15 cellular contexts compared by ENCODE assay signal in the genomic region with DNA sequence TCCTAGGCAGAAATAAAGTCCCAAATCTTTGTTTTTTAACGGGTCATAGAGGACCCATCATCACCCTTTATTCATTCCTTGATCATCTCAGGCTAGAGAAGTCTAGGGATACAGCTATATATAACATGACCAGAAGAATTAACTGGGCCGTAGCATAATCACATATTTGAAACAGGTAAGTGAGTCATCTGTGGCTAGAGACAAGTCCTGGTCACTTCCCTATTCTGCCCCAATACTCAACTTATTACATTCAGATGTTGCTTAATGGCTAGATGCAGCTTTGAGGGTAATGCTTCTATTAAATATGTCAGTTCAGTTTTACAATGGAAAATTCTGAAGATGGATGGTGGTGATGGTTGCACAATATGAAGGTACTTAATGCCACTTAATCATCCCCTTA. TPM values are rescaled to one million over a fixed set of nuclear protein-coding genes. Genes with fewer than 3 reads are reported as not detected.
DNase-seq lines count a peak whose midpoint lies in the region; ATAC-seq, FAIRE-seq and TF ChIP-seq lines count a peak whose summit lies in the region.
"Had no signal": no experiment of that assay in that cellular context is flagged by ENCODE, and none has a peak within 500 bp of the region (broad histone marks: within the 10 kb centered on the region; RNA-seq: fewer than 3 reads in every experiment).

No MANE protein-coding gene starts in this region.

- no peaks in the 10 kb centered on the region for H4K20me1 ChIP-seq in GM12878 (ENCODE audit: control insufficient read depth, insufficient read depth)

- POLR2A ChIA-PET in GM12878 (lab: Charles Lee): no interaction called here

- in situ Hi-C loops in GM12878 (cut with MboI): loop anchor here (5.0 kb wide), 1 partner anchor 102 kb away; a partner anchor contains a TSS

- RAD21 ChIA-PET in GM12878 (lab: Charles Lee; ENCODE audit: unreplicated experiment): no interaction called here

- no peak for TF ChIP-seq RAD21 in GM12878 (IDR thresholded peaks at IDR 0.05; ENCODE audit: insufficient read depth, low read depth, low read length)

- BruUV-seq in GM12878 (replicated peaks; lab: Mats Ljungman, UMichigan): no TSS peak

- no peak for FAIRE-seq in GM12878 (lab: Jason Lieb, UNC)

- H3K27me3 ChIP-seq in GM12878 (replicated peaks in 1 of 2; ENCODE audit: control insufficient read depth in 2 of 2, insufficient read depth in 2 of 2, low read length in 1 of 2) (no peaks in the 10 kb centered on the region), heart right ventricle (no peaks in the 10 kb centered on the region)

- H3K79me2 ChIP-seq in GM12878 (ENCODE audit: control insufficient read depth, insufficient read depth, low read length): no peaks in the 10 kb centered on the region

- TF ChIP-seq CTCF in GM12878 (IDR thresholded peaks at IDR 0.05 in 2 of 3, conservative IDR thresholded peaks at IDR 0.05 in 1 of 3; ENCODE audit: control insufficient read depth in 2 of 3, extremely low read depth in 1 of 3, insufficient read depth in 1 of 3, low read depth in 3 of 3, low read length in 3 of 3) (no peak), heart right ventricle (IDR thresholded peaks at IDR 0.05) (no peak)

- H3K4me2 ChIP-seq in GM12878 (ENCODE audit: control insufficient read depth, insufficient read depth): no peak overlapping the region

- H3K9me3 ChIP-seq in GM12878 (replicated peaks; ENCODE audit: control insufficient read depth, insufficient read depth, low read length) (no peaks in the 10 kb centered on the region), heart right ventricle (no peaks in the 10 kb centered on the region)

- H3K36me3 ChIP-seq in GM12878 (ENCODE audit: control insufficient read depth in 2 of 2, insufficient read depth in 2 of 2, low read length in 1 of 2) (peaks cover 0 to 1% of the 10 kb centered on the region in 2 experiments; a peak in 1 of 4 replicates), heart right ventricle (peaks cover 0 to 2% (median 0%) of the 10 kb centered on the region in 9 donors)

- H2AFZ ChIP-seq in GM12878 (ENCODE audit: control insufficient read depth, low read depth, low read length): no peak overlapping the region

- no peak for DNase-seq in GM12878 (ENCODE audit: low read depth, low spot score)
- DNase-seq in heart right ventricle: no peak
- no peak for DNase-seq in T-helper 2 cell
- DNase-seq in activated gamma-delta T cell (lab: John Stamatoyannopoulos, UW): no peak
- DNase-seq in DMS 273 (lab: John Stamatoyannopoulos, UW; ENCODE audit: unreplicated experiment): no peak
- DNase-seq: activated B cell treated with CpG ODN at 0.5 μM for 24 hours; CD8-positive, alpha-beta memory T cell; immature natural killer cell; naive thymus-derived CD4-positive, alpha-beta T cell; NCI-H1436 treated with DMSO at 0.1 percent for 48 hours; stimulated activated CD8-positive, alpha-beta memory T cell treated with anti-CD3 and anti-CD28 coated beads, Interleukin-4, amount 100 ng/mL, for 48 hours had no signal

- H3K4me3 ChIP-seq in GM12878: no peak overlapping the region
- H3K4me3 ChIP-seq in heart right ventricle: no peak overlapping the region
- H3K4me3 ChIP-seq: skin epidermis had no signal

- no peak overlapping the region for H3K9ac ChIP-seq in GM12878 (ENCODE audit: control insufficient read depth, insufficient read depth, low read length)

- no peak for TF ChIP-seq POLR2A in GM12878 (IDR thresholded peaks at IDR 0.05; ENCODE audit: low read depth, low read length)

- intact Hi-C loops in GM12878 (cut with micrococcal nuclease; ENCODE audit: unreplicated experiment) (no loop called here), heart right ventricle (cut with DNase I) (loop anchor here in 5 of 10 donors (5.0 to 10.0 kb wide), 4 partner anchors 100 to 122 kb away; a partner anchor contains a TSS)

- no peak for TF ChIP-seq EP300 in GM12878 (IDR thresholded peaks at IDR 0.05; ENCODE audit: borderline replicate concordance in 1 of 2, control insufficient read depth in 1 of 2, low read depth in 2 of 2, low read length in 2 of 2)

- H3K27ac ChIP-seq in GM12878 (ENCODE audit: control insufficient read depth, insufficient read depth): no peak overlapping the region
- no peak overlapping the region for H3K27ac ChIP-seq in heart right ventricle
- H3K27ac ChIP-seq: skin epidermis had no signal

- ATAC-seq in GM18873 (IDR thresholded peaks at IDR 0.05; ENCODE audit: low FRiP score, unreplicated experiment) (peak; percentile 52), GM21786 (IDR thresholded peaks at IDR 0.05; ENCODE audit: unreplicated experiment) (peak; percentile 82), HG03378 (IDR thresholded peaks at IDR 0.05; ENCODE audit: unreplicated experiment) (peak; percentile 80), GM12878 (peak; percentile 84), heart right ventricle (no peak)
- ATAC-seq: naive thymus-derived CD4-positive, alpha-beta T cell had no signal

- H3K4me1 ChIP-seq in GM12878 (ENCODE audit: control insufficient read depth, insufficient read depth, low read length) (peaks cover 3% of the 10 kb centered on the region; the same call in 1 of the 2 replicates), heart right ventricle (no peaks in the 10 kb centered on the region)

- SMC1A ChIA-PET in GM12878 (lab: Charles Lee; ENCODE audit: uncharacterized antibody, unreplicated experiment): interaction anchor here (1.2 kb wide), 1 partner anchor 92 kb away, joined by 3 read pairs; no protein-coding TSS in a partner anchor

- CTCF ChIA-PET in GM12878 (lab: Yijun Ruan, JAX): interaction anchor here (0.5 to 3.7 kb wide), 7 partner anchors 16 to 123 kb away, joined by 3 to 39 read pairs (median 4); a partner anchor contains a TSS

- WGBS in GM12878 (ENCODE audit: insufficient coverage, insufficient replicate concordance, low lambda C conversion rate, missing lambda C conversion rate): 22% methylated on average over 2 of the region's 2 CpGs
- WGBS in heart right ventricle, 2 donors: 86 to 89% methylated on average over 2 of the region's 2 CpGs

TF ChIP-seq in GM12878, 131 proteins besides CTCF, POLR2A, EP300 and RAD21 (continues in another document):
- TF ChIP-seq KAT2A (conservative IDR thresholded peaks at IDR 0.05; ENCODE audit: control insufficient read depth, low read depth, low read length) (no peak), GATAD2B (conservative IDR thresholded peaks at IDR 0.05; ENCODE audit: low read depth) (no peak), CREB1 (IDR thresholded peaks at IDR 0.05; ENCODE audit: low read depth) (no peak), JUND (IDR thresholded peaks at IDR 0.05; ENCODE audit: low read depth, low read length) (no peak), MXI1 (IDR thresholded peaks at IDR 0.05; ENCODE audit: low read depth, low read length) (no peak)
- TF ChIP-seq, protein P1, sequence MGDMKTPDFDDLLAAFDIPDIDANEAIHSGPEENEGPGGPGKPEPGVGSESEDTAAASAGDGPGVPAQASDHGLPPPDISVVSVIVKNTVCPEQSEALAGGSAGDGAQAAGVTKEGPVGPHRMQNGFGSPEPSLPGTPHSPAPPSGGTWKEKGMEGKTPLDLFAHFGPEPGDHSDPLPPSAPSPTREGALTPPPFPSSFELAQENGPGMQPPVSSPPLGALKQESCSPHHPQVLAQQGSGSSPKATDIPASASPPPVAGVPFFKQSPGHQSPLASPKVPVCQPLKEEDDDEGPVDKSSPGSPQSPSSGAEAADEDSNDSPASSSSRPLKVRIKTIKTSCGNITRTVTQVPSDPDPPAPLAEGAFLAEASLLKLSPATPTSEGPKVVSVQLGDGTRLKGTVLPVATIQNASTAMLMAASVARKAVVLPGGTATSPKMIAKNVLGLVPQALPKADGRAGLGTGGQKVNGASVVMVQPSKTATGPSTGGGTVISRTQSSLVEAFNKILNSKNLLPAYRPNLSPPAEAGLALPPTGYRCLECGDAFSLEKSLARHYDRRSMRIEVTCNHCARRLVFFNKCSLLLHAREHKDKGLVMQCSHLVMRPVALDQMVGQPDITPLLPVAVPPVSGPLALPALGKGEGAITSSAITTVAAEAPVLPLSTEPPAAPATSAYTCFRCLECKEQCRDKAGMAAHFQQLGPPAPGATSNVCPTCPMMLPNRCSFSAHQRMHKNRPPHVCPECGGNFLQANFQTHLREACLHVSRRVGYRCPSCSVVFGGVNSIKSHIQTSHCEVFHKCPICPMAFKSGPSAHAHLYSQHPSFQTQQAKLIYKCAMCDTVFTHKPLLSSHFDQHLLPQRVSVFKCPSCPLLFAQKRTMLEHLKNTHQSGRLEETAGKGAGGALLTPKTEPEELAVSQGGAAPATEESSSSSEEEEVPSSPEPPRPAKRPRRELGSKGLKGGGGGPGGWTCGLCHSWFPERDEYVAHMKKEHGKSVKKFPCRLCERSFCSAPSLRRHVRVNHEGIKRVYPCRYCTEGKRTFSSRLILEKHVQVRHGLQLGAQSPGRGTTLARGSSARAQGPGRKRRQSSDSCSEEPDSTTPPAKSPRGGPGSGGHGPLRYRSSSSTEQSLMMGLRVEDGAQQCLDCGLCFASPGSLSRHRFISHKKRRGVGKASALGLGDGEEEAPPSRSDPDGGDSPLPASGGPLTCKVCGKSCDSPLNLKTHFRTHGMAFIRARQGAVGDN (IDR thresholded peaks at IDR 0.05): no peak

RNA-seq across cellular contexts. Expression of a gene that starts 47.0 kb away (rescaled TPM):
- total RNA-seq in GM12878 (2013; cell fraction: nucleolus; rRNA removed): 15.9 and 17.8 TPM in 2 replicates
- total RNA-seq in GM12878 (2014; rRNA removed) (26.5 and 27.6 TPM in 2 replicates), GM12878 (2014; rRNA removed; fragmentation: Illumina TruSeq; extraction: Trizol) (36.8 and 40.4 TPM in 2 replicates), GM12878 (2021) (30.4 and 35.0 TPM in 2 replicates), heart right ventricle (1 to 10 TPM in 1 of 10 donors, under 1 TPM in 6, not detected in 3; 0.13 to 1.4 (median 0.41) TPM)
- 11.2 TPM for polyA plus RNA-seq in GM12878 (2011; ENCODE audit: low read depth)
- polyA plus RNA-seq in GM12878 (2011; rRNA removed) (18.0 and 24.4 TPM in 2 replicates), GM12878 (2014; fragmentation: Illumina TruSeq; extraction: Trizol) (33.7 and 40.0 TPM in 2 replicates), GM12878 (2014; fragmentation: Nextera tagmentation; extraction: Ambion mirVana) (10 to 100 TPM in 1 of 2 experiments, 1 to 10 TPM in 1; 8.7 to 17.6 TPM), GM12878 (2014; rRNA removed) (20.6 and 22.4 TPM in 2 replicates), GM12878 (2016; fragmentation: Nextera tagmentation; extraction: Ambion mirVana) (10 to 100 TPM; 37.5 to 43.4 TPM), heart right ventricle (under 1 TPM in 1 of 2 donors, not detected in 1; 0.06 TPM)
- polyA plus RNA-seq in GM12878 (2011; cell fraction: cytosol; rRNA removed): 9.2 and 9.7 TPM in 2 replicates
- polyA plus RNA-seq in GM12878 (2011; cell fraction: nucleus; rRNA removed): 9.8 and 13.4 TPM in 2 replicates
- 10.8 and 13.4 TPM in 2 replicates for polyA plus RNA-seq in GM12878 (2012)
- 13.9 and 22.9 TPM in 2 replicates for polyA minus RNA-seq in GM12878 (2011; rRNA and poly(A)+ RNA removed)
- polyA minus RNA-seq in GM12878 (2011; cell fraction: cytosol; rRNA and poly(A)+ RNA removed): 10.3 and 11.6 TPM in 2 replicates
- 9.2 and 16.7 TPM in 2 replicates for polyA minus RNA-seq in GM12878 (2011; cell fraction: nucleus; rRNA and poly(A)+ RNA removed)
- polyA plus RNA-seq: naive thymus-derived CD4-positive, alpha-beta T cell had no signal

Comparison
In these comparisons a context has a peak if more than half of its experiments do, and no peak if none do; other contexts are left out.
1. ATAC-seq: peak in GM18873 (single experiment), GM21786 (single experiment), HG03378 (single experiment) and GM12878 (single experiment); none in heart right ventricle (0 of 8).
2. RNA of a gene that starts 47.0 kb away (total RNA-seq): 15.9 to 40.4 TPM in GM12878; 0.13 to 1.4 TPM in heart right ventricle; every median in the first group is over 4 times any median in the second.